Comparison of ENCODE assay signal across 20 cellular contexts in the genomic region with DNA sequence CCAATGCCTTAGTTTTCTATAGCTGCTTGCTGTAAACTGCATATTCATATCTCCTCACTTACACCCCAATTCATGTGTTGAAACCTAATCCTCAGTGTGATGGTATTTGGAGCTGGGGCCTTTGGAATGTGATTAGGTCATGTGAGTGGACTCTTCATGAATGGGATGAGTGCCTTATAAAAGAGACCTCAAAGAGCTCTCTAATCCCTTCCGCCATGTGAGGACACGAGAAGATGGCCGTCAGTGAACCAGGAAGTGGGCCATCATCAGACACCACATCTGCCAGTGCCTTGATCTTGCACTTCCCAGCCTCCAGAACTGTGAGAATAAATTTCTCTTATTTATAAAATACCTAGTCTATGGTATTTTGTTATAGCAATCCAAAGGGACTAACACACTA.
DNase-seq lines count a peak whose midpoint lies in the region; TF ChIP-seq lines count a peak whose summit lies in the region.
"Had no signal": no experiment of that assay in that cellular context is flagged by ENCODE, and none has a peak within 500 bp of the region (broad histone marks: within the 10 kb centered on the region; RNA-seq: fewer than 3 reads in every experiment).

No MANE protein-coding gene starts in this region.

- no peak overlapping the region for H2AK5ac ChIP-seq in mesendoderm (ENCODE audit: low read length)

- peaks cover 3% of the 10 kb centered on the region for H3K4me1 Mint-ChIP-seq in activated CD4-positive, alpha-beta memory T cell treated with anti-CD3 and anti-CD28 coated beads for 36 hours (ENCODE audit: low read depth)

- no peaks in the 10 kb centered on the region for H3K27me3 Mint-ChIP-seq in activated CD4-positive, alpha-beta memory T cell treated with anti-CD3 and anti-CD28 coated beads for 36 hours

- intact Hi-C loops in activated CD4-positive, alpha-beta memory T cell treated with anti-CD3 and anti-CD28 coated beads for 36 hours (cut with micrococcal nuclease), result no loop called here

- POLR2A ChIA-PET in activated CD4-positive, alpha-beta memory T cell treated with anti-CD3 and anti-CD28 coated beads for 36 hours (lab: Charles Lee), result no interaction called here

- H3K36me3 ChIP-seq in WERI-Rb-1 (no peaks in the 10 kb centered on the region), mesendoderm (ENCODE audit: control insufficient read depth, insufficient read depth, low read length) (no peaks in the 10 kb centered on the region)

- CTCF ChIA-PET in activated CD4-positive, alpha-beta memory T cell treated with anti-CD3 and anti-CD28 coated beads for 36 hours (lab: Charles Lee), result no interaction called here

- no peak overlapping the region for H2BK120ac ChIP-seq in mesendoderm (ENCODE audit: low read depth, low read length)

- H2BK15ac ChIP-seq in mesendoderm (replicated peaks; ENCODE audit: low read depth), result no peak overlapping the region

- TF ChIP-seq CTCF in WERI-Rb-1 (IDR thresholded peaks at IDR 0.05; ENCODE audit: low read depth, low read length), result no peak

- H4K5ac ChIP-seq in mesendoderm (ENCODE audit: low read length), result no peak overlapping the region

- H3K27ac ChIP-seq in WERI-Rb-1 (no peak overlapping the region), mesendoderm (ENCODE audit: low read depth, low read length) (no peak overlapping the region)
- H3K27ac ChIP-seq: 22Rv1, KMS-11, PC-9, RWPE1 had no signal

- no peak overlapping the region for H3K27ac Mint-ChIP-seq in activated CD4-positive, alpha-beta memory T cell treated with anti-CD3 and anti-CD28 coated beads for 36 hours

- H4K8ac ChIP-seq in mesendoderm (ENCODE audit: low read depth, low read length), result no peak overlapping the region

- no CpG with 5 or more reads among the region's 3 CpGs for WGBS in mesendoderm (ENCODE audit: extremely low coverage, insufficient coverage, low lambda C conversion rate)

- DNase-seq in DMS53 (lab: John Stamatoyannopoulos, UW), result peak; percentile 42
- DNase-seq in DMS53 treated with DMSO at 0.1 percent for 48 hours (lab: John Stamatoyannopoulos, UW; ENCODE audit: unreplicated experiment), result no peak
- peak; percentile 34 for DNase-seq in MV-4-11 (lab: John Stamatoyannopoulos, UW)
- peak; percentile 64 for DNase-seq in WERI-Rb-1
- DNase-seq in mesendoderm, result peak; percentile 60
- no peak for DNase-seq in activated CD4-positive, alpha-beta memory T cell treated with anti-CD3 and anti-CD28 coated beads for 36 hours
- no peak for DNase-seq in NCI-H226
- no peak for DNase-seq in middle frontal gyrus (ENCODE audit: extremely low spot score, low spot score)
- DNase-seq: GDM1; NCI-H1092; NCI-H1436 treated with DMSO at 0.1 percent for 48 hours; NCI-H2029; NCI-H2171; NCI-H446; NCI-H69; NK-92 treated with Interleukin-12 subunit alpha and Interleukin-12 subunit beta, amount 100 ng/mL, for 24 hours; PC-9 had no signal

- H2BK5ac ChIP-seq in mesendoderm (ENCODE audit: low read length), result no peak overlapping the region

- no peak overlapping the region for H3K4me2 ChIP-seq in mesendoderm (ENCODE audit: low read length)
- H3K4me2 ChIP-seq: KMS-11, PC-9 had no signal

- peaks cover 33% of the 10 kb centered on the region for H3K36me3 Mint-ChIP-seq in activated CD4-positive, alpha-beta memory T cell treated with anti-CD3 and anti-CD28 coated beads for 36 hours

- H3K9me3 Mint-ChIP-seq in activated CD4-positive, alpha-beta memory T cell treated with anti-CD3 and anti-CD28 coated beads for 36 hours, result peaks cover 2% of the 10 kb centered on the region

- H3K4me1 ChIP-seq in mesendoderm (ENCODE audit: control insufficient read depth, low read depth, low read length), result no peaks in the 10 kb centered on the region

- H3K79me2 ChIP-seq in mesendoderm (ENCODE audit: control insufficient read depth, insufficient read depth, low read length), result no peaks in the 10 kb centered on the region

- no peak overlapping the region for H3K23ac ChIP-seq in mesendoderm (ENCODE audit: low read length)

- H3K4me3 ChIP-seq in WERI-Rb-1 (ENCODE audit: low read depth, low read length) (no peak overlapping the region), mesendoderm (ENCODE audit: low read length) (no peak overlapping the region)
- H3K4me3 ChIP-seq: PC-9 had no signal

- no peak overlapping the region for H3K56ac ChIP-seq in mesendoderm (ENCODE audit: low read length)

- no peak overlapping the region for H3K18ac ChIP-seq in mesendoderm (ENCODE audit: low read length)

- no peak overlapping the region for H3K9ac ChIP-seq in mesendoderm (ENCODE audit: low read length)
- H3K9ac ChIP-seq: KMS-11 had no signal

- H3K27me3 ChIP-seq in WERI-Rb-1 (ENCODE audit: insufficient read depth, low read depth, severe bottlenecking) (no peaks in the 10 kb centered on the region), mesendoderm (ENCODE audit: insufficient read depth, low read length, poor library complexity) (no peaks in the 10 kb centered on the region)

- H3K9me3 ChIP-seq in WERI-Rb-1 (ENCODE audit: severe bottlenecking), result no peaks in the 10 kb centered on the region

- H3K4ac ChIP-seq in mesendoderm (ENCODE audit: low read depth, low read length), result no peak overlapping the region

- no peaks in the 10 kb centered on the region for H3K79me1 ChIP-seq in mesendoderm (ENCODE audit: low read length)

- H3K4me3 Mint-ChIP-seq in activated CD4-positive, alpha-beta memory T cell treated with anti-CD3 and anti-CD28 coated beads for 36 hours, result no peak overlapping the region

Comparison
In these comparisons a context has a peak if more than half of its experiments do, and no peak if none do; other contexts are left out.
1. DNase-seq: peak in DMS53 (single experiment), MV-4-11 (single experiment), WERI-Rb-1 (single experiment) and mesendoderm (single experiment); none in DMS53 treated with DMSO at 0.1 percent for 48 hours (single experiment), activated CD4-positive, alpha-beta memory T cell treated with anti-CD3 and anti-CD28 coated beads for 36 hours (single experiment), NCI-H226 (single experiment) and middle frontal gyrus (single experiment).